ENCODE assay signal across 3 cellular contexts in the genomic region with DNA sequence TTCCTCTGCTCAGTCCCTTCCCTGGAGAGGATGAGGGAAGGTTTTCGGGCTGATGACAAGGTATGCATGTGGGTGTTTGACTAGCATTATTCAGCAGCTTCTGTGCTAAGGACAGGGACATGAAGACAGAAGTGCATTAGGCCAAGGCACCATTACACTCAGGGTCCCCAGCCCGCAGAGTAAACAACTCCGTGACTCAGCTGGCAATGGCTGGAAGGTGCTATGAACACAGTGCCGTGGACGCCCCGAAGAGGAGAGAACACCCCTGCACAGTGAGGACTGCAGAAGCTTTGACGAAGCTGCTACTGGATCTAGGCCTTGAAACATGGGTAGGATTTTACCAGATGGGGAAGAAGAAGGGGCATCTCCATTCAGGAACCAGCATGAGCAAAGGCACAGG.
TF ChIP-seq lines count a peak whose summit lies in the region.

No MANE protein-coding gene starts in this region.

TF ChIP-seq in A549, 52 proteins besides CTCF, POLR2A, EP300 and RAD21:
- no peak for TF ChIP-seq NPAS2 (CRISPR knock-in tag; IDR thresholded peaks at IDR 0.05; ENCODE audit: borderline replicate concordance)
- no peak for TF ChIP-seq TP53 (CRISPR knock-in tag; IDR thresholded peaks at IDR 0.05)
- TF ChIP-seq, protein P1, sequence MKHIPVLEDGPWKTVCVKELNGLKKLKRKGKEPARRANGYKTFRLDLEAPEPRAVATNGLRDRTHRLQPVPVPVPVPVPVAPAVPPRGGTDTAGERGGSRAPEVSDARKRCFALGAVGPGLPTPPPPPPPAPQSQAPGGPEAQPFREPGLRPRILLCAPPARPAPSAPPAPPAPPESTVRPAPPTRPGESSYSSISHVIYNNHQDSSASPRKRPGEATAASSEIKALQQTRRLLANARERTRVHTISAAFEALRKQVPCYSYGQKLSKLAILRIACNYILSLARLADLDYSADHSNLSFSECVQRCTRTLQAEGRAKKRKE (CRISPR knock-in tag; IDR thresholded peaks at IDR 0.05; ENCODE audit: low read depth), result no peak
- no peak for TF ChIP-seq RCOR1 (IDR thresholded peaks at IDR 0.05; ENCODE audit: low read depth, low read length)
- TF ChIP-seq, protein P2, sequence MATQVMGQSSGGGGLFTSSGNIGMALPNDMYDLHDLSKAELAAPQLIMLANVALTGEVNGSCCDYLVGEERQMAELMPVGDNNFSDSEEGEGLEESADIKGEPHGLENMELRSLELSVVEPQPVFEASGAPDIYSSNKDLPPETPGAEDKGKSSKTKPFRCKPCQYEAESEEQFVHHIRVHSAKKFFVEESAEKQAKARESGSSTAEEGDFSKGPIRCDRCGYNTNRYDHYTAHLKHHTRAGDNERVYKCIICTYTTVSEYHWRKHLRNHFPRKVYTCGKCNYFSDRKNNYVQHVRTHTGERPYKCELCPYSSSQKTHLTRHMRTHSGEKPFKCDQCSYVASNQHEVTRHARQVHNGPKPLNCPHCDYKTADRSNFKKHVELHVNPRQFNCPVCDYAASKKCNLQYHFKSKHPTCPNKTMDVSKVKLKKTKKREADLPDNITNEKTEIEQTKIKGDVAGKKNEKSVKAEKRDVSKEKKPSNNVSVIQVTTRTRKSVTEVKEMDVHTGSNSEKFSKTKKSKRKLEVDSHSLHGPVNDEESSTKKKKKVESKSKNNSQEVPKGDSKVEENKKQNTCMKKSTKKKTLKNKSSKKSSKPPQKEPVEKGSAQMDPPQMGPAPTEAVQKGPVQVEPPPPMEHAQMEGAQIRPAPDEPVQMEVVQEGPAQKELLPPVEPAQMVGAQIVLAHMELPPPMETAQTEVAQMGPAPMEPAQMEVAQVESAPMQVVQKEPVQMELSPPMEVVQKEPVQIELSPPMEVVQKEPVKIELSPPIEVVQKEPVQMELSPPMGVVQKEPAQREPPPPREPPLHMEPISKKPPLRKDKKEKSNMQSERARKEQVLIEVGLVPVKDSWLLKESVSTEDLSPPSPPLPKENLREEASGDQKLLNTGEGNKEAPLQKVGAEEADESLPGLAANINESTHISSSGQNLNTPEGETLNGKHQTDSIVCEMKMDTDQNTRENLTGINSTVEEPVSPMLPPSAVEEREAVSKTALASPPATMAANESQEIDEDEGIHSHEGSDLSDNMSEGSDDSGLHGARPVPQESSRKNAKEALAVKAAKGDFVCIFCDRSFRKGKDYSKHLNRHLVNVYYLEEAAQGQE (IDR thresholded peaks at IDR 0.05), result no peak

TF ChIP-seq in HCT116, 20 proteins besides CTCF, POLR2A, EP300 and RAD21:
- TF ChIP-seq, protein P3, sequence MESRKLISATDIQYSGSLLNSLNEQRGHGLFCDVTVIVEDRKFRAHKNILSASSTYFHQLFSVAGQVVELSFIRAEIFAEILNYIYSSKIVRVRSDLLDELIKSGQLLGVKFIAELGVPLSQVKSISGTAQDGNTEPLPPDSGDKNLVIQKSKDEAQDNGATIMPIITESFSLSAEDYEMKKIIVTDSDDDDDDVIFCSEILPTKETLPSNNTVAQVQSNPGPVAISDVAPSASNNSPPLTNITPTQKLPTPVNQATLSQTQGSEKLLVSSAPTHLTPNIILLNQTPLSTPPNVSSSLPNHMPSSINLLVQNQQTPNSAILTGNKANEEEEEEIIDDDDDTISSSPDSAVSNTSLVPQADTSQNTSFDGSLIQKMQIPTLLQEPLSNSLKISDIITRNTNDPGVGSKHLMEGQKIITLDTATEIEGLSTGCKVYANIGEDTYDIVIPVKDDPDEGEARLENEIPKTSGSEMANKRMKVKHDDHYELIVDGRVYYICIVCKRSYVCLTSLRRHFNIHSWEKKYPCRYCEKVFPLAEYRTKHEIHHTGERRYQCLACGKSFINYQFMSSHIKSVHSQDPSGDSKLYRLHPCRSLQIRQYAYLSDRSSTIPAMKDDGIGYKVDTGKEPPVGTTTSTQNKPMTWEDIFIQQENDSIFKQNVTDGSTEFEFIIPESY (IDR thresholded peaks at IDR 0.05; ENCODE audit: extremely low read depth, insufficient replicate concordance, low read length), result no peak
- TF ChIP-seq POLR2AphosphoS5 (IDR thresholded peaks at IDR 0.05; ENCODE audit: low read depth, low read length), result no peak
- TF ChIP-seq JUND (IDR thresholded peaks at IDR 0.05), result no peak
- no peak for TF ChIP-seq CBX3 (IDR thresholded peaks at IDR 0.05; ENCODE audit: low read depth)
- TF ChIP-seq, protein P4, sequence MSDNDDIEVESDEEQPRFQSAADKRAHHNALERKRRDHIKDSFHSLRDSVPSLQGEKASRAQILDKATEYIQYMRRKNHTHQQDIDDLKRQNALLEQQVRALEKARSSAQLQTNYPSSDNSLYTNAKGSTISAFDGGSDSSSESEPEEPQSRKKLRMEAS (IDR thresholded peaks at IDR 0.05), result no peak
- TF ChIP-seq, protein P5, sequence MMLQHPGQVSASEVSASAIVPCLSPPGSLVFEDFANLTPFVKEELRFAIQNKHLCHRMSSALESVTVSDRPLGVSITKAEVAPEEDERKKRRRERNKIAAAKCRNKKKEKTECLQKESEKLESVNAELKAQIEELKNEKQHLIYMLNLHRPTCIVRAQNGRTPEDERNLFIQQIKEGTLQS (IDR thresholded peaks at IDR 0.05), result no peak
- no peak for TF ChIP-seq EZH2phosphoT487 (IDR thresholded peaks at IDR 0.05; ENCODE audit: borderline replicate concordance)
- TF ChIP-seq, protein P2 (IDR thresholded peaks at IDR 0.05; ENCODE audit: low read depth), result no peak
- TF ChIP-seq SRF (IDR thresholded peaks at IDR 0.05; ENCODE audit: low read depth), result no peak
- TF ChIP-seq ZFX (IDR thresholded peaks at IDR 0.05), result no peak
- TF ChIP-seq ELF1 (IDR thresholded peaks at IDR 0.05; ENCODE audit: borderline replicate concordance, low read depth), result no peak
- TF ChIP-seq SP1 (IDR thresholded peaks at IDR 0.05; ENCODE audit: low read depth), result no peak
- no peak for TF ChIP-seq YY1 (IDR thresholded peaks at IDR 0.05; ENCODE audit: extremely low read depth, insufficient replicate concordance, low read depth, low read length)
- no peak for TF ChIP-seq TCF7L2 (IDR thresholded peaks at IDR 0.05; ENCODE audit: borderline replicate concordance, extremely low read depth, insufficient read depth, insufficient read length)
- no peak for TF ChIP-seq EGR1 (IDR thresholded peaks at IDR 0.05; ENCODE audit: low read depth)
- no peak for TF ChIP-seq ZNF274 (IDR thresholded peaks at IDR 0.05; ENCODE audit: low read depth, low read length)

TF ChIP-seq in H1, 55 proteins besides CTCF, POLR2A, EP300 and RAD21:
- TF ChIP-seq SP1 (IDR thresholded peaks at IDR 0.05; ENCODE audit: low read depth, low read length) (no peak), CBX5 (IDR thresholded peaks at IDR 0.05; ENCODE audit: low read depth, low read length) (no peak), CHD2 (IDR thresholded peaks at IDR 0.05; ENCODE audit: low read length) (no peak), TCF12 (IDR thresholded peaks at IDR 0.05; ENCODE audit: low read depth, low read length) (no peak)
- TF ChIP-seq, protein P6, sequence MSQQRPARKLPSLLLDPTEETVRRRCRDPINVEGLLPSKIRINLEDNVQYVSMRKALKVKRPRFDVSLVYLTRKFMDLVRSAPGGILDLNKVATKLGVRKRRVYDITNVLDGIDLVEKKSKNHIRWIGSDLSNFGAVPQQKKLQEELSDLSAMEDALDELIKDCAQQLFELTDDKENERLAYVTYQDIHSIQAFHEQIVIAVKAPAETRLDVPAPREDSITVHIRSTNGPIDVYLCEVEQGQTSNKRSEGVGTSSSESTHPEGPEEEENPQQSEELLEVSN (IDR thresholded peaks at IDR 0.05), result no peak
